ENCODE assay signal across 9 cellular contexts in the genomic region with DNA sequence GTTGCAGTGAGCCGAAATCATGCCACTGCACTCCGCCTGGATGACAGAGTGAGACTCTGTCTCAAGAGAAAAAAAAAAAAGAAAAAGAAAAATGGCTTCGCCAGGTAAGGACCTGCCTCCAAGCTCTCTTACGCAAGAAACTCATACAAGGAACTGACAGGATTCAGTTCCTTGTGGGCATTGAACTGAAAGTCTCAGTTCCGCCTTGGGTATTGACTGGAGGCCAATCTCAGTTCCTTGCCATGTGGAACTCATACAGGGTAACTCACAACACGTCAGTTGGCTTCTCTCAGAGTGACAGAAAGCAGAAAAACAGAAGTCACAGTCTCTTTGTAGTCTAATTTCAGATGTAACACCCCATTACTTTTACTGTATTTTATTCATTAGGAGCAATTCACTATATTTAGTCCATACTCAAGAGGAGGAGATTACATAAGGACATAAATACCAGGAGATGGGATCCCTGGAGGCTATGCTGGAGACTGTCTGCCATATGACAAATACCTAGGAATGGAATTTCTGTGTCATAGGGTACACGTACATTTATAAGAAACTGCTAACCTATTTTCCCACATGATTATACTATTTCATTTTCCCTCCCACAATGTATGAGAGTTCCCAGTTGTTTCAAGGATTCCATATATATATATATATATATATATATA. TPM values are rescaled to one million over a fixed set of nuclear protein-coding genes. Genes with fewer than 3 reads are reported as not detected.
DNase-seq lines count a peak whose midpoint lies in the region; ATAC-seq and TF ChIP-seq lines count a peak whose summit lies in the region.
"Had no signal": no experiment of that assay in that cellular context is flagged by ENCODE, and none has a peak within 500 bp of the region (broad histone marks: within the 10 kb centered on the region; RNA-seq: fewer than 3 reads in every experiment).

No MANE protein-coding gene starts in this region.

- H3K4me1 Mint-ChIP-seq in stimulated activated memory B cell treated with anti-CD40 and anti-IgM and Interleukin-4, amounts not matched to agents 10 μg/mL and 1 μg/mL and 100 μg/mL, for 72 hours = peaks cover 23% of the 10 kb centered on the region

- ATAC-seq in Right ventricle myocardium inferior = peak; percentile 60
- peak; percentile 95 for ATAC-seq in HG03064 (IDR thresholded peaks at IDR 0.05; ENCODE audit: low read depth, unreplicated experiment)
- peak; percentile 100 for ATAC-seq in stimulated activated memory B cell treated with anti-CD40 and anti-IgM and Interleukin-4, amounts not matched to agents 10 μg/mL and 1 μg/mL and 100 μg/mL, for 72 hours
- ATAC-seq: A549 had no signal

- no peaks in the 10 kb centered on the region for H3K9me3 Mint-ChIP-seq in stimulated activated memory B cell treated with anti-CD40 and anti-IgM and Interleukin-4, amounts not matched to agents 10 μg/mL and 1 μg/mL and 100 μg/mL, for 72 hours

- no peaks in the 10 kb centered on the region for H3K36me3 Mint-ChIP-seq in stimulated activated memory B cell treated with anti-CD40 and anti-IgM and Interleukin-4, amounts not matched to agents 10 μg/mL and 1 μg/mL and 100 μg/mL, for 72 hours

- intact Hi-C loops in Right ventricle myocardium inferior (cut with DNase I) (no loop called here), cardiac septum (cut with DNase I) (no loop called here)

- no peak for DNase-seq in Right ventricle myocardium inferior (ENCODE audit: missing footprints)
- no peak for DNase-seq in cardiac septum (ENCODE audit: low spot score)
- DNase-seq in SIG-M5 treated with dmso at 0.1 percent for 504 hours (lab: John Stamatoyannopoulos, UW; ENCODE audit: unreplicated experiment) = peak; percentile 93
- no peak for DNase-seq in DMS53 (lab: John Stamatoyannopoulos, UW)
- no peak for DNase-seq in NCI-H187 treated with DMSO at 0.1 percent for 48 hours (lab: John Stamatoyannopoulos, UW)
- DNase-seq in HEK293T (ENCODE audit: extremely low spot score) = no peak

- CTCF ChIA-PET in HEK293T (lab: Yijun Ruan, JAX) = no interaction called here

- H3K27ac Mint-ChIP-seq in stimulated activated memory B cell treated with anti-CD40 and anti-IgM and Interleukin-4, amounts not matched to agents 10 μg/mL and 1 μg/mL and 100 μg/mL, for 72 hours = peak overlapping the region; percentile 84

- H3K4me3 Mint-ChIP-seq in stimulated activated memory B cell treated with anti-CD40 and anti-IgM and Interleukin-4, amounts not matched to agents 10 μg/mL and 1 μg/mL and 100 μg/mL, for 72 hours = peak overlapping the region; percentile 54

- no peaks in the 10 kb centered on the region for H3K27me3 Mint-ChIP-seq in stimulated activated memory B cell treated with anti-CD40 and anti-IgM and Interleukin-4, amounts not matched to agents 10 μg/mL and 1 μg/mL and 100 μg/mL, for 72 hours

- POLR2A ChIA-PET in HEK293T (lab: Yijun Ruan, JAX) = no interaction called here

TF ChIP-seq in HEK293T, 16 proteins besides CTCF, POLR2A, EP300 and RAD21:
- TF ChIP-seq ELF4 (IDR thresholded peaks at IDR 0.05) (no peak), BHLHE40 (IDR thresholded peaks at IDR 0.05; ENCODE audit: borderline replicate concordance) (no peak), FOXM1 (IDR thresholded peaks at IDR 0.05; ENCODE audit: borderline replicate concordance) (no peak), ARNT (IDR thresholded peaks at IDR 0.05) (no peak), ZNF384 (IDR thresholded peaks at IDR 0.05) (no peak), SP1 (IDR thresholded peaks at IDR 0.05) (no peak), LEF1 (IDR thresholded peaks at IDR 0.05; ENCODE audit: borderline replicate concordance) (no peak), L3MBTL2 (conservative IDR thresholded peaks at IDR 0.05) (no peak)
- TF ChIP-seq, protein P1, sequence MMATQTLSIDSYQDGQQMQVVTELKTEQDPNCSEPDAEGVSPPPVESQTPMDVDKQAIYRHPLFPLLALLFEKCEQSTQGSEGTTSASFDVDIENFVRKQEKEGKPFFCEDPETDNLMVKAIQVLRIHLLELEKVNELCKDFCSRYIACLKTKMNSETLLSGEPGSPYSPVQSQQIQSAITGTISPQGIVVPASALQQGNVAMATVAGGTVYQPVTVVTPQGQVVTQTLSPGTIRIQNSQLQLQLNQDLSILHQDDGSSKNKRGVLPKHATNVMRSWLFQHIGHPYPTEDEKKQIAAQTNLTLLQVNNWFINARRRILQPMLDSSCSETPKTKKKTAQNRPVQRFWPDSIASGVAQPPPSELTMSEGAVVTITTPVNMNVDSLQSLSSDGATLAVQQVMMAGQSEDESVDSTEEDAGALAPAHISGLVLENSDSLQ (IDR thresholded peaks at IDR 0.05) = no peak

RNA-seq across cellular contexts. Expression of a gene that starts 11.4 kb away (rescaled TPM):
- total RNA-seq in Right ventricle myocardium inferior (9.9 TPM), cardiac septum (9.4 TPM)

RNA-seq across cellular contexts. Expression of a gene that starts 16.7 kb away (rescaled TPM):
- 3.9 TPM for total RNA-seq in Right ventricle myocardium inferior
- total RNA-seq in cardiac septum = 6.8 TPM
